14 cellular contexts compared by ENCODE assay signal in the genomic region with DNA sequence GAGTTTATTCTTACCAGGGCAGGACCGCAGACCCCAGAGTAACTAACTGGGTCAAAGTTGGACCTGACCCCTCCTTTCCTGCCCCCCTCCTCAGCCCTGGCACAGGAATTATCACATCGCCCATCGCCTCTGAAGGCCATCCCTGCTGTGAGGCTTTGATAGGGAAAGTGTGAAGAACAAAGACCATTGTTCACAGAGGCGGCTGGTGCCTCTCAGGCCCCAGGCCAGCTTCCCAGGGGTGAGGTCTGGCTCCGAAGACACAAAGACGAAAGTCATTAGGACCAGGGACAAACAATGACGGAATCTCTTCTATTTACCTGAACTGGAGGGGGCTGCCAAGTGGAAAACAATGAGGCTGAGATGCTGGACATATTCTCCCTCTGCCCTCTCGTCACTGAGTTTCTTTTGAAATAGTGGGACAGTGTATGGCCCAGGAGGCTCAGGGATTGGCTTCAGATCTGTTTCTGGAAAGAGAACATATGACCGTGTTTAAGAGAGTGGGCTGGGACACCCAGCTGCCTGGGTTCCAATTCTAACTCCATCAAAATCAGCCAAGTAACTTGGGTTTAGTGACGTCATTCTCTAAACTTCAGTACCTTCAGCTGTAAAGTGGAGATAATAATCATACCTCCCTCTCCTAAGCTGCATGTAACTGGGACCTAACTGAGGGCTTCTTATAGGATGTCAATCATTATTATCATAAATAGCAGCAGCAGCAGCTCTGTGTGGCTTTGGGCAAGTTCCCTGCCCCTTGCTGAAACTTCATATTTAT.
DNase-seq lines count a peak whose midpoint lies in the region; ATAC-seq and TF ChIP-seq lines count a peak whose summit lies in the region.
"Had no signal": no experiment of that assay in that cellular context is flagged by ENCODE, and none has a peak within 500 bp of the region (broad histone marks: within the 10 kb centered on the region; RNA-seq: fewer than 3 reads in every experiment).

No MANE protein-coding gene starts in this region.

- TF ChIP-seq POLR2A in transverse colon (IDR thresholded peaks at IDR 0.05), result no peak

- no peak for TF ChIP-seq EP300 in transverse colon (IDR thresholded peaks at IDR 0.05; ENCODE audit: low read depth)

- H3K4me1 ChIP-seq in ectodermal cell (ENCODE audit: control insufficient read depth, insufficient read depth, low read length), result peaks cover 22% of the 10 kb centered on the region
- no peaks in the 10 kb centered on the region for H3K4me1 ChIP-seq in transverse colon
- H3K4me1 ChIP-seq in ascending aorta, result no peaks in the 10 kb centered on the region

- in situ Hi-C loops in transverse colon (cut with MboI; ENCODE audit: low pct_ligation_motif_present in 1 of 4, low pct_unique_long_range_greater_than_20kb in 1 of 4, low sequenced_read_pairs in 3 of 4), result no loop called here

- peaks cover 38% of the 10 kb centered on the region for H3K27me3 ChIP-seq in ectodermal cell (ENCODE audit: control insufficient read depth, insufficient read depth, low read length, poor library complexity, severe bottlenecking)
- no peaks in the 10 kb centered on the region for H3K27me3 ChIP-seq in transverse colon
- H3K27me3 ChIP-seq in ascending aorta, result no peaks in the 10 kb centered on the region

- H3K4me3 ChIP-seq in ectodermal cell (ENCODE audit: insufficient read depth, low read depth, low read length), result no peak overlapping the region
- no peak overlapping the region for H3K4me3 ChIP-seq in transverse colon
- no peak overlapping the region for H3K4me3 ChIP-seq in ascending aorta

- intact Hi-C loops in left colon (cut with DNase I, micrococcal nuclease), result no loop called here
- intact Hi-C loops in transverse colon (cut with DNase I; ENCODE audit: low total_unique reads), result no loop called here
- intact Hi-C loops in ascending aorta (cut with DNase I), result no loop called here

- 1 to 3% methylated on average over 10 of the region's 10 CpGs for WGBS in ectodermal cell, 2 experiments
- 49% methylated on average over 10 of the region's 10 CpGs; no CpG with 5 or more reads in 1 of the 2 donors for WGBS in transverse colon (ENCODE audit: low coverage in 1 of 2), 2 donors

- H3K9me3 ChIP-seq in ectodermal cell (ENCODE audit: control insufficient read depth, low read length), result no peaks in the 10 kb centered on the region
- no peaks in the 10 kb centered on the region for H3K9me3 ChIP-seq in transverse colon
- H3K9me3 ChIP-seq in ascending aorta, result peaks cover 0 to 2% of the 10 kb centered on the region in 2 donors

- TF ChIP-seq CTCF in transverse colon (IDR thresholded peaks at IDR 0.05), result no peak
- TF ChIP-seq CTCF in GM20000 (IDR thresholded peaks at IDR 0.05; ENCODE audit: extremely low read depth, missing control alignments), result no peak
- no peak for TF ChIP-seq CTCF in ascending aorta (IDR thresholded peaks at IDR 0.05)

- peak; percentile 31 for ATAC-seq in left colon
- ATAC-seq: naive thymus-derived CD4-positive, alpha-beta T cell had no signal

- H3K36me3 ChIP-seq in ectodermal cell (ENCODE audit: control insufficient read depth, insufficient read depth, low read length) (no peaks in the 10 kb centered on the region), transverse colon (no peaks in the 10 kb centered on the region), ascending aorta (no peaks in the 10 kb centered on the region)

- DNase-seq in DMS153 (lab: John Stamatoyannopoulos, UW), result peak; percentile 62
- no peak for DNase-seq in DMS153 treated with DMSO at 0.1 percent for 48 hours (lab: John Stamatoyannopoulos, UW; ENCODE audit: unreplicated experiment)
- no peak for DNase-seq in left colon
- peak; percentile 7 for DNase-seq in transverse colon
- no peak for DNase-seq in GM20000 (ENCODE audit: low spot score)
- no peak for DNase-seq in ascending aorta (ENCODE audit: low spot score in 2 of 2)
- DNase-seq in cortex of kidney (lab: John Stamatoyannopoulos, UW), result no peak
- DNase-seq: activated CD4-positive, alpha-beta memory T cell treated with anti-CD3 and anti-CD28 coated beads for 36 hours; activated naive CD4-positive, alpha-beta T cell treated with Interleukin-2 at 50 U/mL for 16 hours; naive thymus-derived CD4-positive, alpha-beta T cell; NCI-H446 had no signal

- peak overlapping the region; percentile 73 for H3K27ac ChIP-seq in ectodermal cell (ENCODE audit: insufficient read depth, low read depth, low read length, poor library complexity, severe bottlenecking)
- H3K27ac ChIP-seq in transverse colon, result no peak overlapping the region
- no peak overlapping the region for H3K27ac ChIP-seq in ascending aorta
- H3K27ac ChIP-seq: 22Rv1, KMS-11 had no signal

Comparison
In these comparisons a context has a peak if more than half of its experiments do, and no peak if none do; other contexts are left out.
1. DNase-seq: peak in DMS153 (single experiment) and transverse colon (single experiment); none in DMS153 treated with DMSO at 0.1 percent for 48 hours (single experiment), left colon (0 of 2), GM20000 (single experiment), ascending aorta (0 of 2) and cortex of kidney (single experiment).